In genomic region chr2:234288974-234289455, GRCh38 we compare ENCODE assay signal across 8 cellular contexts.
A peak's percentile ranks its signal among the peaks of the same experiment; 100 is the strongest.
DNase-seq lines count a peak whose midpoint lies in the region; ATAC-seq and TF ChIP-seq lines count a peak whose summit lies in the region.

No MANE protein-coding gene starts in this region.

- H3K4me1 ChIP-seq in adipocyte (ENCODE audit: control insufficient read depth, insufficient read depth, low read length) = peaks cover 19% of the 10 kb centered on the region

- ATAC-seq in SK-N-SH treated with all-trans-retinoic acid at 6 μM for 48 hours = peak; percentile 76
- no peak for ATAC-seq in HG03565 (IDR thresholded peaks at IDR 0.05; ENCODE audit: unreplicated experiment)
- ATAC-seq in GM18517 (IDR thresholded peaks at IDR 0.05; ENCODE audit: unreplicated experiment) = no peak

- H3K27me3 ChIP-seq in adipocyte (replicated peaks; ENCODE audit: control insufficient read depth, insufficient read depth, low read length) = no peaks in the 10 kb centered on the region

- H3K9ac ChIP-seq in adipocyte (ENCODE audit: low read length) = no peak overlapping the region

- H3K9me3 ChIP-seq in KOPT-K1 (ENCODE audit: insufficient read depth, low read length, poor library complexity, severe bottlenecking) (no peaks in the 10 kb centered on the region), adipocyte (ENCODE audit: control insufficient read depth, low read length) (no peaks in the 10 kb centered on the region)

- DNase-seq in DMS153 (lab: John Stamatoyannopoulos, UW) (peak; percentile 47), adipocyte (ENCODE audit: low read depth) (peak; percentile 56), hypothalamus (lab: John Stamatoyannopoulos, UW) (peak in 36 of 51 donors; percentile 1 to 61 (median 22))
- peak; percentile 80 for DNase-seq in stimulated activated CD4-positive, alpha-beta T cell treated with anti-CD3 and anti-CD28 coated beads, Interleukin-15, amount 100 ng/mL, for 24 hours

- no peak overlapping the region for H3K4me3 ChIP-seq in adipocyte (ENCODE audit: low read length)

- H3K27ac ChIP-seq in KOPT-K1 (ENCODE audit: low read depth, low read length, poor library complexity, severe bottlenecking) = peak overlapping the region; percentile 100

- no peaks in the 10 kb centered on the region for H3K36me3 ChIP-seq in KOPT-K1 (ENCODE audit: insufficient read depth, low read length)
- H3K36me3 ChIP-seq in adipocyte (ENCODE audit: control insufficient read depth, insufficient read depth, low read length, severe bottlenecking) = no peaks in the 10 kb centered on the region

TF ChIP-seq in SK-N-SH treated with all-trans-retinoic acid at 6 μM for 48 hours, 23 proteins besides CTCF, POLR2A, EP300 and RAD21:
- TF ChIP-seq, protein P1, sequence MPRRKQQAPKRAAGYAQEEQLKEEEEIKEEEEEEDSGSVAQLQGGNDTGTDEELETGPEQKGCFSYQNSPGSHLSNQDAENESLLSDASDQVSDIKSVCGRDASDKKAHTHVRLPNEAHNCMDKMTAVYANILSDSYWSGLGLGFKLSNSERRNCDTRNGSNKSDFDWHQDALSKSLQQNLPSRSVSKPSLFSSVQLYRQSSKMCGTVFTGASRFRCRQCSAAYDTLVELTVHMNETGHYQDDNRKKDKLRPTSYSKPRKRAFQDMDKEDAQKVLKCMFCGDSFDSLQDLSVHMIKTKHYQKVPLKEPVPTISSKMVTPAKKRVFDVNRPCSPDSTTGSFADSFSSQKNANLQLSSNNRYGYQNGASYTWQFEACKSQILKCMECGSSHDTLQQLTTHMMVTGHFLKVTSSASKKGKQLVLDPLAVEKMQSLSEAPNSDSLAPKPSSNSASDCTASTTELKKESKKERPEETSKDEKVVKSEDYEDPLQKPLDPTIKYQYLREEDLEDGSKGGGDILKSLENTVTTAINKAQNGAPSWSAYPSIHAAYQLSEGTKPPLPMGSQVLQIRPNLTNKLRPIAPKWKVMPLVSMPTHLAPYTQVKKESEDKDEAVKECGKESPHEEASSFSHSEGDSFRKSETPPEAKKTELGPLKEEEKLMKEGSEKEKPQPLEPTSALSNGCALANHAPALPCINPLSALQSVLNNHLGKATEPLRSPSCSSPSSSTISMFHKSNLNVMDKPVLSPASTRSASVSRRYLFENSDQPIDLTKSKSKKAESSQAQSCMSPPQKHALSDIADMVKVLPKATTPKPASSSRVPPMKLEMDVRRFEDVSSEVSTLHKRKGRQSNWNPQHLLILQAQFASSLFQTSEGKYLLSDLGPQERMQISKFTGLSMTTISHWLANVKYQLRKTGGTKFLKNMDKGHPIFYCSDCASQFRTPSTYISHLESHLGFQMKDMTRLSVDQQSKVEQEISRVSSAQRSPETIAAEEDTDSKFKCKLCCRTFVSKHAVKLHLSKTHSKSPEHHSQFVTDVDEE (CRISPR knock-in tag; IDR thresholded peaks at IDR 0.05) = no peak
- TF ChIP-seq PPARA (CRISPR knock-in tag; IDR thresholded peaks at IDR 0.05; ENCODE audit: borderline replicate concordance) = no peak
- no peak for TF ChIP-seq ESRRG (CRISPR knock-in tag; IDR thresholded peaks at IDR 0.05)
- no peak for TF ChIP-seq ZNF565 (CRISPR knock-in tag; conservative IDR thresholded peaks at IDR 0.05; ENCODE audit: low read depth)
- no peak for TF ChIP-seq TCF4 (CRISPR knock-in tag; IDR thresholded peaks at IDR 0.05; ENCODE audit: borderline replicate concordance)
- TF ChIP-seq ZNF70 (CRISPR knock-in tag; IDR thresholded peaks at IDR 0.05) = no peak
- no peak for TF ChIP-seq ZC3H10 (CRISPR knock-in tag; IDR thresholded peaks at IDR 0.05)
TF ChIP-seq in SK-N-SH treated with all-trans-retinoic acid at 6 μM for 48 hours: peak in this region for 0.

Comparison
In these comparisons a context has a peak if more than half of its experiments do, and no peak if none do; other contexts are left out.
1. DNase-seq: peak in every context shown above with its lines; median percentile 80 in stimulated activated CD4-positive, alpha-beta T cell treated with anti-CD3 and anti-CD28 coated beads, Interleukin-15, amount 100 ng/mL, for 24 hours; 56 in adipocyte; 47 in DMS153; 22 in hypothalamus.